In the genomic region with DNA sequence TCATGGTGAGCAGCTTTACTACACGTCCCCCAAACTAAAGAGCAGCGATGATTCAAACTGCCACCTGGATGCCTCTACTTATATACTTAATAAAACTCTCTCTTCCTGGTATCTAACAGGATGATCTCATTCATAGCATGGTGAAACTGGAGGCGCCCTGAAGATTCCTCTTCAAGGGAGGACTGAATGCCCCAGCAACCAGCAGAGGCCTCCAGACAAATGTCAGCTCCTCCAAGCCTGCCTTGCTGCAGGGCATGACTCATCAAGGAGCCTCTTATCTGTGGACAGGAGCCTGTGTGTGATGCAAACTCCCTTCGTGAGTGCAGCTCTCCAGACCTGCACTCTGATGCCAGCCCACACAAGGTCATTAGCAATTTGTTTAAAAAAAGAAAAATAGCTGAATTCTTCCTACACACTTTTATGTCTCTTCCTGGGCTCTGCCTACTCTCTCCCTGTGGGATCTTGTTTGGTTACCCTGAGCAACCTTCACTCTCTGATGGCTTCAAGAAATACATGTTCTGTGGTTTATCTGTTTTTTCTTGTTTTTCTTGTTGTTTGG, we compare ENCODE assay signal across 9 cellular contexts. TPM values are rescaled to one million over a fixed set of nuclear protein-coding genes. Genes with fewer than 3 reads are reported as not detected.
DNase-seq lines count a peak whose midpoint lies in the region; ATAC-seq and TF ChIP-seq lines count a peak whose summit lies in the region.
"Had no signal": no experiment of that assay in that cellular context is flagged by ENCODE, and none has a peak within 500 bp of the region (broad histone marks: within the 10 kb centered on the region; RNA-seq: fewer than 3 reads in every experiment).

No MANE protein-coding gene starts in this region.

- no peak overlapping the region for H2AFZ ChIP-seq in neural progenitor cell (replicated peaks)

- no peaks in the 10 kb centered on the region for H3K9me3 Mint-ChIP-seq in neural progenitor cell

- H4K20me1 ChIP-seq in neural progenitor cell (ENCODE audit: low read depth): no peaks in the 10 kb centered on the region

- H3K27ac Mint-ChIP-seq in neural progenitor cell: no peak overlapping the region
- H3K27ac Mint-ChIP-seq: activated naive CD8-positive, alpha-beta T cell had no signal

- no peaks in the 10 kb centered on the region for H3K27me3 Mint-ChIP-seq in neural progenitor cell (ENCODE audit: insufficient read depth, low read depth)

- H3K36me3 ChIP-seq in left ventricle myocardium inferior: peaks cover 47% of the 10 kb centered on the region
- no peaks in the 10 kb centered on the region for H3K36me3 ChIP-seq in neural progenitor cell

- H3K4me3 ChIP-seq in left ventricle myocardium inferior (no peak overlapping the region), cardiac fibroblast (replicated peaks in 1 of 2; ENCODE audit: low read depth in 2 of 2, low read length in 2 of 2) (no peak overlapping the region), neural progenitor cell (no peak overlapping the region)

- peak; percentile 51 for ATAC-seq in Right ventricle myocardium inferior
- ATAC-seq in HG03159 (IDR thresholded peaks at IDR 0.05; ENCODE audit: unreplicated experiment): no peak

- no peaks in the 10 kb centered on the region for H3F3A ChIP-seq in neural progenitor cell (ENCODE audit: low read depth)

- H3K36me3 Mint-ChIP-seq in neural progenitor cell: peaks cover 3% of the 10 kb centered on the region
- H3K36me3 Mint-ChIP-seq: activated naive CD8-positive, alpha-beta T cell had no signal

- DNase-seq in Right ventricle myocardium inferior (ENCODE audit: missing footprints) (peak; percentile 50), left ventricle myocardium inferior (no peak), SK-N-DZ (ENCODE audit: low spot score) (peak; percentile 54), cardiac fibroblast (ENCODE audit: low read depth in 2 of 2) (peak; percentile 72 to 91), neural progenitor cell (ENCODE audit: low spot score) (peak; percentile 9), NCI-H2171 (lab: John Stamatoyannopoulos, UW) (no peak)
- no peak for DNase-seq in central memory CD4-positive, alpha-beta T cell

- no peak overlapping the region for H3K9ac ChIP-seq in neural progenitor cell

- intact Hi-C loops in Right ventricle myocardium inferior (cut with DNase I): no loop called here
- intact Hi-C loops in left ventricle myocardium inferior (cut with micrococcal nuclease): no loop called here

- TF ChIP-seq CTCF in left ventricle myocardium inferior (IDR thresholded peaks at IDR 0.05; ENCODE audit: borderline replicate concordance): no peak
- no peak for TF ChIP-seq CTCF in cardiac fibroblast (IDR thresholded peaks at IDR 0.05; ENCODE audit: low read depth, low read length)
- TF ChIP-seq CTCF in neural progenitor cell (IDR thresholded peaks at IDR 0.05): no peak

- no peaks in the 10 kb centered on the region for H3K27me3 ChIP-seq in left ventricle myocardium inferior (ENCODE audit: low read depth)
- H3K27me3 ChIP-seq in neural progenitor cell: no peaks in the 10 kb centered on the region

- no peak overlapping the region for H3K4me3 Mint-ChIP-seq in neural progenitor cell
- H3K4me3 Mint-ChIP-seq: activated naive CD8-positive, alpha-beta T cell had no signal

- peaks cover 15% of the 10 kb centered on the region for H3K4me1 ChIP-seq in left ventricle myocardium inferior
- no peaks in the 10 kb centered on the region for H3K4me1 ChIP-seq in neural progenitor cell

- H3K27ac ChIP-seq in left ventricle myocardium inferior (replicated peaks) (no peak overlapping the region), neural progenitor cell (no peak overlapping the region)

- H3K4me1 Mint-ChIP-seq in neural progenitor cell: no peaks in the 10 kb centered on the region

- H3K79me2 ChIP-seq in neural progenitor cell (ENCODE audit: low read depth): no peaks in the 10 kb centered on the region

- H3K4me2 ChIP-seq in neural progenitor cell: no peak overlapping the region

- H3K9me3 ChIP-seq in left ventricle myocardium inferior (replicated peaks) (no peaks in the 10 kb centered on the region), neural progenitor cell (ENCODE audit: low read depth) (no peaks in the 10 kb centered on the region)

RNA-seq across cellular contexts. Expression of a gene that starts 30.2 kb away (rescaled TPM):
- total RNA-seq in Right ventricle myocardium inferior (14.9 TPM), left ventricle myocardium inferior (19.0 TPM), neural progenitor cell (ENCODE audit: low replicate concordance) (0.34 and 0.37 TPM in 2 replicates)
- 1.0 and 1.5 TPM in 2 replicates for polyA plus RNA-seq in SK-N-DZ (2014; cell fraction: cytosol; rRNA removed)
- 1.7 and 2.6 TPM in 2 replicates for polyA plus RNA-seq in SK-N-DZ (2014; cell fraction: nucleus; rRNA removed)

Comparison
In these comparisons a context has a peak if more than half of its experiments do, and no peak if none do; other contexts are left out.
1. DNase-seq: peak in Right ventricle myocardium inferior (single experiment), SK-N-DZ (single experiment), cardiac fibroblast (2 of 2) and neural progenitor cell (single experiment); none in left ventricle myocardium inferior (single experiment), NCI-H2171 (single experiment) and central memory CD4-positive, alpha-beta T cell (single experiment).
2. RNA of a gene that starts 30.2 kb away (total RNA-seq): 19.0 TPM in left ventricle myocardium inferior (single experiment) and 14.9 TPM in Right ventricle myocardium inferior (single experiment); 0.34 to 0.37 TPM in neural progenitor cell; every median in the first group is over 10 times any median in the second.